9 cellular contexts compared by ENCODE assay signal in genomic region chr3:195221015-195221853, GRCh38. TPM values are rescaled to one million over a fixed set of nuclear protein-coding genes. Genes with fewer than 3 reads are reported as not detected.
A peak's percentile ranks its signal among the peaks of the same experiment; 100 is the strongest.
DNase-seq lines count a peak whose midpoint lies in the region; ATAC-seq, FAIRE-seq and TF ChIP-seq lines count a peak whose summit lies in the region.
"Had no signal": no experiment of that assay in that cellular context is flagged by ENCODE, and none has a peak within 500 bp of the region (broad histone marks: within the 10 kb centered on the region; RNA-seq: fewer than 3 reads in every experiment).

No MANE protein-coding gene starts in this region.

- no peak overlapping the region for H3K4me3 ChIP-seq in aorta (ENCODE audit: low read length in 2 of 2)

- TF ChIP-seq CTCF in D721Med (IDR thresholded peaks at IDR 0.05; ENCODE audit: insufficient read depth, missing control alignments): no peak

- intact Hi-C loops in Right ventricle myocardium superior (cut with DNase I) (no loop called here), cardiac septum (cut with DNase I) (no loop called here), aorta (cut with DNase I) (loop anchor here in 1 of 2 donors (5.0 kb wide), 1 partner anchor 69 kb away; no protein-coding TSS in a partner anchor)

- DNase-seq in Right ventricle myocardium superior (peak; percentile 62), cardiac septum (ENCODE audit: low spot score) (no peak), midbrain (lab: John Stamatoyannopoulos, UW) (peak; percentile 31), aorta (peak; percentile 86 to 87), NCI-H2029 (lab: John Stamatoyannopoulos, UW) (no peak), D721Med (ENCODE audit: insufficient read length, low spot score) (no peak), NCI-H2107 (lab: John Stamatoyannopoulos, UW) (no peak)

- no peaks in the 10 kb centered on the region for H3K36me3 ChIP-seq in aorta (ENCODE audit: control insufficient read depth in 1 of 2, insufficient read depth in 2 of 2, low read length in 1 of 2)

- no peaks in the 10 kb centered on the region for H3K4me1 ChIP-seq in aorta (ENCODE audit: control insufficient read depth in 1 of 2, insufficient read depth in 2 of 2, low read length in 2 of 2)

- ATAC-seq in Right ventricle myocardium superior (ENCODE audit: poor library complexity) (peak; percentile 87), aorta (ENCODE audit: low FRiP score) (peak; percentile 83)

- WGBS in aorta, 2 donors: 46% methylated on average over 9 of the region's 9 CpGs

- FAIRE-seq in D721Med (lab: Jason Lieb, UNC): no peak

- H3K27me3 ChIP-seq in aorta (ENCODE audit: control insufficient read depth in 1 of 2, insufficient read depth in 2 of 2, low read length in 1 of 2): no peaks in the 10 kb centered on the region

- H3K9me3 ChIP-seq in aorta (ENCODE audit: control insufficient read depth, low read length): no peaks in the 10 kb centered on the region

- peak overlapping the region; percentile 47 for H3K27ac ChIP-seq in cingulate gyrus (ENCODE audit: low read depth, low read length)
- peak overlapping the region; percentile 45 to 80 for H3K27ac ChIP-seq in aorta (ENCODE audit: low read depth in 1 of 2, low read length in 2 of 2)
- H3K27ac ChIP-seq: C4-2B had no signal

RNA-seq across cellular contexts. Expression of gene XXYLT1, which starts 49.7 kb away (rescaled TPM):
- total RNA-seq in Right ventricle myocardium superior (2.6 TPM), cardiac septum (5.9 TPM), aorta (10 to 100 TPM in 1 of 2 donors, 1 to 10 TPM in 1; 8.6 to 15.0 TPM)
- 1 to 10 TPM; 2.3 to 5.2 TPM for polyA plus RNA-seq in aorta

Comparison
In these comparisons a context has a peak if more than half of its experiments do, and no peak if none do; other contexts are left out.
1. DNase-seq: peak in Right ventricle myocardium superior (single experiment), midbrain (single experiment) and aorta (2 of 2); none in cardiac septum (single experiment), NCI-H2029 (single experiment), D721Med (single experiment) and NCI-H2107 (single experiment).